Comparison of ENCODE assay signal across 8 cellular contexts in the genomic region with DNA sequence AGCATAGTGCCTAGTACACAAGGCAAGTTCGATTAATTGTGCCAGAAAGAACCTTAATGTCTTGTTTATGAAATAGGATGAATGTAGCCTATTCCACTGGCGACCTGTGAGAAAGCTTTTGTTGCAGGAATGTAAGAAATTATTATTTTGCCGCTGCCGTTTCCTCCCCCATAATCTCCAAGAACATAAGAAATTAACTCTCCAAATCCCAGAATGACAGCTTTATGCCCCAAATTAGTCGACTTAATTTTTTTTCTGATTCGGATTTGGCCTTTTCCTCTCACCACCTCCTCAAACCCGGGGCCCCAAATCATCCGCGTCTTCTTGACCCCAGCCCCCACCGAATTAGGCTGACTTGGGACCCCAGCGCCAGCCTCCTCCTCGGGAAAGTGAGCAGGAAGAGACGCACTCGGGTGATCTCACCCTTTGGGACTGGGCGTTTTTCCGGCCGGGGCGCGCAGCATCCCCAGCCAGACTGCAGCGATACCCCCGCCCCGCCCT. TPM values are rescaled to one million over a fixed set of nuclear protein-coding genes. Genes with fewer than 3 reads are reported as not detected.
DNase-seq lines count a peak whose midpoint lies in the region; ATAC-seq and TF ChIP-seq lines count a peak whose summit lies in the region.

No MANE protein-coding gene starts in this region.

- TF ChIP-seq CTCF in CD14-positive monocyte (IDR thresholded peaks at IDR 0.05) (no peak), cardiac fibroblast (IDR thresholded peaks at IDR 0.05; ENCODE audit: low read depth, low read length) (no peak)

- intact Hi-C loops in CD14-positive monocyte (cut with micrococcal nuclease): loop anchor here in 1 of 2 donors (5.0 kb wide), 1 partner anchor 44 kb away; no protein-coding TSS in a partner anchor

- no peaks in the 10 kb centered on the region; the same call in 1 of the 2 replicates for H3K27me3 ChIP-seq in HUES48 (ENCODE audit: control insufficient read depth, insufficient read depth, low read length)
- no peaks in the 10 kb centered on the region for H3K27me3 ChIP-seq in mucosa of rectum (ENCODE audit: control insufficient read depth in 2 of 2, insufficient read depth in 2 of 2, low read length in 2 of 2)

- H3K9me3 ChIP-seq in HUES48 (ENCODE audit: control insufficient read depth, insufficient read depth, low read length) (no peaks in the 10 kb centered on the region), mucosa of rectum (ENCODE audit: control insufficient read depth in 2 of 2, low read length in 2 of 2) (no peaks in the 10 kb centered on the region)

- no peaks in the 10 kb centered on the region for H3K36me3 Mint-ChIP-seq in CD14-positive monocyte

- peak overlapping the region; percentile 54 for H3K9ac ChIP-seq in HUES48 (ENCODE audit: low read depth, low read length)
- peak overlapping the region; percentile 54 to 86 for H3K9ac ChIP-seq in mucosa of rectum (ENCODE audit: low read depth in 1 of 2, low read length in 2 of 2)

- peaks cover 24% of the 10 kb centered on the region for H3K4me1 Mint-ChIP-seq in CD14-positive monocyte

- H3K36me3 ChIP-seq in HUES48 (ENCODE audit: control insufficient read depth, insufficient read depth, low read length): no peaks in the 10 kb centered on the region
- no peaks in the 10 kb centered on the region for H3K36me3 ChIP-seq in mucosa of rectum (ENCODE audit: control insufficient read depth in 2 of 2, insufficient read depth in 2 of 2, low read length in 2 of 2)

- peak overlapping the region; percentile 75 for H3K27ac ChIP-seq in HUES48 (ENCODE audit: low read depth, low read length)
- peak overlapping the region; percentile 82 to 86 for H3K27ac ChIP-seq in mucosa of rectum (ENCODE audit: low read depth in 2 of 2, low read length in 2 of 2)

- peak overlapping the region; percentile 88 to 95 for H3K4me3 Mint-ChIP-seq in CD14-positive monocyte

- ATAC-seq in HG03045 (IDR thresholded peaks at IDR 0.05; ENCODE audit: unreplicated experiment) (no peak), HG02938 (IDR thresholded peaks at IDR 0.05; ENCODE audit: unreplicated experiment) (no peak)

- H3K4me1 ChIP-seq in HUES48 (ENCODE audit: control insufficient read depth, insufficient read depth, low read length): peaks cover 51% of the 10 kb centered on the region
- peaks cover 22 to 35% of the 10 kb centered on the region in 2 donors for H3K4me1 ChIP-seq in mucosa of rectum (ENCODE audit: control insufficient read depth in 2 of 2, insufficient read depth in 2 of 2, low read length in 2 of 2)

- no peaks in the 10 kb centered on the region for H3K27me3 Mint-ChIP-seq in CD14-positive monocyte (ENCODE audit: low read depth in 3 of 3)

- DNase-seq in CD14-positive monocyte (ENCODE audit: low spot score): no peak
- peak in 1 of 2 donors; percentile 31 for DNase-seq in cardiac fibroblast (ENCODE audit: low read depth in 2 of 2)
- no peak for DNase-seq in GM19240 (ENCODE audit: insufficient read length, low spot score)
- DNase-seq in T-helper 9 cell: no peak

- peak overlapping the region; percentile 87 for H3K4me3 ChIP-seq in HUES48 (ENCODE audit: low read depth, low read length)
- peak overlapping the region; percentile 61 to 64 for H3K4me3 ChIP-seq in cardiac fibroblast (replicated peaks in 1 of 2; ENCODE audit: low read depth in 2 of 2, low read length in 2 of 2)
- peak overlapping the region; percentile 72 to 78 for H3K4me3 ChIP-seq in mucosa of rectum (ENCODE audit: low read length in 2 of 2)

- H3K9me3 Mint-ChIP-seq in CD14-positive monocyte: peaks cover 0 to 3% (median 0%) of the 10 kb centered on the region in 7 donors

- peak overlapping the region; percentile 74 to 97 (median 93) for H3K27ac Mint-ChIP-seq in CD14-positive monocyte

RNA-seq across cellular contexts. Expression of gene SPTAN1, which starts 0.7 kb away (rescaled TPM):
- polyA plus RNA-seq in CD14-positive monocyte: 1 to 10 TPM; 6.2 to 8.5 TPM

RNA-seq across cellular contexts. Expression of gene GLE1, which starts 47.2 kb away (rescaled TPM):
- polyA plus RNA-seq in CD14-positive monocyte: 10 to 100 TPM; 22.2 to 31.2 TPM
